In the genomic region with DNA sequence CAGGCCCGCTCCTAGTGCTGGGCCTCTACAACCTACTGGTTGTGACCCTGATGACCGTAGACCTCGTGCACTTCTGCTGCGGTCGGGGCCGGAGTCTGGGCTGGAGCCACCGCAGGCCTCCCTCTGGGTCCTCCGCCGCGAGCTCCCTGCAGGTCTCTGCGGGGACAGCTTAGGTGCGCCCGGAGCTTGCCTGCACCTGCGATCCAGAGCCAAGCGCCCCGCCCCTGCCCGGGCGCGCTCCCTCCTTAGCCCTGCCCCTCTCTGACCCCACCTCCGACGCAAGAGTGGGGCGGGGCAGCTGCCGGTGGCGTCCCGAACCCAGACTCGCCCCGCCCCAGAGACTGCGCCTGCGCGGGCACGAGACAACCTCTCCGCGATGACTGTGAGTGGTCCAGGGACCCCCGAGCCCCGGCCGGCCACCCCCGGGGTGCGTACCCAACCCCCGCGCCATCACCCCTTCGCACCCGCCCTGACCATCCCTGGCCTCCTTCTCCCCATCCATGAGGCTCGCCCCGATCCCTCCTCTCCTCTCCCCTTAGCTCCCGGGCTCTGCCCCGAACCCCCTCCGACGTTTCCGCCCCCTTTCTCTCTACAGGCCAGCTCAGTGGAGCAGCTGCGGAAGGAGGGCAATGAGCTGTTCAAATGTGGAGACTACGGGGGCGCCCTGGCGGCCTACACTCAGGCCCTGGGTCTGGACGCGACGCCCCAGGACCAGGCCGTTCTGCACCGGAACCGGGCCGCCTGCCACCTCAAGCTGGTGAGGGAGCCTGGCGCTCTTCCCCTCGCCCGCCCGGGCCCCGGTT, we compare ENCODE assay signal across 8 cellular contexts. TPM values are rescaled to one million over a fixed set of nuclear protein-coding genes. Genes with fewer than 3 reads are reported as not detected.
DNase-seq lines count a peak whose midpoint lies in the region; ATAC-seq and TF ChIP-seq lines count a peak whose summit lies in the region.

TSS of gene UNC45A (plus strand) at position 337 of the 803 bp plus-strand sequence. CDS start at position 377, 40 bp downstream.

- TF ChIP-seq CTCF in DOHH2 (IDR thresholded peaks at IDR 0.05; ENCODE audit: low read depth, low read length, poor library complexity, severe bottlenecking) = peak; percentile 48
- TF ChIP-seq CTCF in GM23338 (conservative IDR thresholded peaks at IDR 0.05; ENCODE audit: low read depth in 2 of 2) = no peak; a peak in 1 of 4 replicates
- no peak for TF ChIP-seq CTCF in fibroblast of mammary gland (conservative IDR thresholded peaks at IDR 0.05; ENCODE audit: control insufficient read depth, insufficient read depth, low read depth, low read length)

- H3K4me1 ChIP-seq in DOHH2 (ENCODE audit: control insufficient read depth, low read length) = peaks cover 54% of the 10 kb centered on the region
- H3K4me1 ChIP-seq in GM23338 (ENCODE audit: insufficient read depth) = peaks cover 23% of the 10 kb centered on the region

- H3K27ac Mint-ChIP-seq in GM23338 = 0 out of 2 replicates have a peak within 1 kb of the TSS, but pooled peaks have one; percentile 42
- peak within 1 kb of the TSS; percentile 92 for H3K27ac Mint-ChIP-seq in activated T-helper 17 cell treated with anti-CD3 and anti-CD28 coated beads, Interleukin-2, amount 50 U/mL, for 72 hours
- peak within 1 kb of the TSS; percentile 90 to 99 for H3K27ac Mint-ChIP-seq in natural killer cell treated with Interleukin-12 subunit alpha and Interleukin-12 subunit beta and Interleukin-15 and Interleukin-18, amount 100 ng/mL, for 72 hours

- peak within 1 kb of the TSS; percentile 84 for H3K4me3 Mint-ChIP-seq in GM23338
- peak within 1 kb of the TSS; percentile 83 for H3K4me3 Mint-ChIP-seq in activated T-helper 17 cell treated with anti-CD3 and anti-CD28 coated beads, Interleukin-2, amount 50 U/mL, for 72 hours
- peak within 1 kb of the TSS; percentile 84 for H3K4me3 Mint-ChIP-seq in natural killer cell treated with Interleukin-12 subunit alpha and Interleukin-12 subunit beta and Interleukin-15 and Interleukin-18, amount 100 ng/mL, for 72 hours

- H3K79me2 ChIP-seq in DOHH2 (ENCODE audit: control insufficient read depth, low read length) (peaks cover 36% of the 10 kb centered on the region), GM23338 (replicated peaks; ENCODE audit: insufficient read depth) (no peaks in the 10 kb centered on the region; the same call in 1 of the 2 replicates)

- peak; percentile 81 for ATAC-seq in GM23338
- ATAC-seq in activated T-helper 17 cell treated with anti-CD3 and anti-CD28 coated beads, Interleukin-2, amount 50 U/mL, for 72 hours (replicated peaks) = peak; percentile 79
- ATAC-seq in natural killer cell treated with Interleukin-12 subunit alpha and Interleukin-12 subunit beta and Interleukin-15 and Interleukin-18, amount 100 ng/mL, for 72 hours = peak; percentile 87 to 92
- ATAC-seq in stimulated activated naive CD8-positive, alpha-beta T cell treated with anti-CD3 and anti-CD28 coated beads, Interleukin-15, Interleukin-2, amounts not matched to agents 100 U/mL and 50 U/mL, for 24 hours = peak; percentile 80

- peaks cover 29% of the 10 kb centered on the region for H3K4me1 Mint-ChIP-seq in GM23338
- peaks cover 32% of the 10 kb centered on the region for H3K4me1 Mint-ChIP-seq in activated T-helper 17 cell treated with anti-CD3 and anti-CD28 coated beads, Interleukin-2, amount 50 U/mL, for 72 hours
- H3K4me1 Mint-ChIP-seq in natural killer cell treated with Interleukin-12 subunit alpha and Interleukin-12 subunit beta and Interleukin-15 and Interleukin-18, amount 100 ng/mL, for 72 hours (ENCODE audit: low read depth in 2 of 2) = peaks cover 43 to 55% of the 10 kb centered on the region in 2 donors

- H3K4me2 ChIP-seq in DOHH2 (ENCODE audit: low read length) (peak within 1 kb of the TSS; percentile 85), GM23338 (peak within 1 kb of the TSS; percentile 100)

- peaks cover 11% of the 10 kb centered on the region for H3F3A ChIP-seq in DOHH2 (ENCODE audit: control insufficient read depth, insufficient read depth)
- peaks cover 6% of the 10 kb centered on the region; the same call in 1 of the 2 replicates for H3F3A ChIP-seq in GM23338 (replicated peaks; ENCODE audit: low read depth)

- peak; percentile 97 for DNase-seq in GM23338 (ENCODE audit: low spot score)
- DNase-seq in LHCN-M2 (ENCODE audit: low read depth) = peak; percentile 83
- peak; percentile 80 for DNase-seq in RPMI7951 (ENCODE audit: low read depth)
- DNase-seq in fibroblast of mammary gland (ENCODE audit: low read depth) = peak; percentile 78
- peak; percentile 95 for DNase-seq in natural killer cell treated with Interleukin-12 subunit alpha and Interleukin-12 subunit beta and Interleukin-15 and Interleukin-18, amount 100 ng/mL, for 72 hours (ENCODE audit: low spot score)
- DNase-seq in stimulated activated naive CD8-positive, alpha-beta T cell treated with anti-CD3 and anti-CD28 coated beads, Interleukin-15, Interleukin-2, amounts not matched to agents 100 U/mL and 50 U/mL, for 24 hours = peak; percentile 99

- H3K27ac ChIP-seq in DOHH2 (ENCODE audit: low read depth, low read length) (peak within 1 kb of the TSS; percentile 34), GM23338 (ENCODE audit: low read depth) (no peak within 1 kb of the TSS)

- H3K9me2 ChIP-seq in DOHH2 (replicated peaks; ENCODE audit: control insufficient read depth, low read length) = no peaks in the 10 kb centered on the region
- H3K9me2 ChIP-seq in GM23338 (ENCODE audit: insufficient read depth) = no peaks in the 10 kb centered on the region

- H3K4me3 ChIP-seq in DOHH2 (ENCODE audit: low read length) = peak within 1 kb of the TSS; percentile 90
- H3K4me3 ChIP-seq in GM23338 = peak within 1 kb of the TSS; percentile 90
- H3K4me3 ChIP-seq in fibroblast of mammary gland (ENCODE audit: control insufficient read depth, low read depth, low read length) = peak within 1 kb of the TSS; percentile 77

- H3K36me3 ChIP-seq in DOHH2 (ENCODE audit: control insufficient read depth, low read length) (peaks cover 52% of the 10 kb centered on the region), GM23338 (ENCODE audit: insufficient read depth) (peaks cover 14% of the 10 kb centered on the region; the same call in 1 of the 2 replicates)

- H3K9me3 Mint-ChIP-seq in GM23338 = no peaks in the 10 kb centered on the region
- H3K9me3 Mint-ChIP-seq in activated T-helper 17 cell treated with anti-CD3 and anti-CD28 coated beads, Interleukin-2, amount 50 U/mL, for 72 hours = no peaks in the 10 kb centered on the region
- H3K9me3 Mint-ChIP-seq in natural killer cell treated with Interleukin-12 subunit alpha and Interleukin-12 subunit beta and Interleukin-15 and Interleukin-18, amount 100 ng/mL, for 72 hours = no peaks in the 10 kb centered on the region

- H3K27me3 ChIP-seq in DOHH2 (ENCODE audit: control insufficient read depth, low read length) (no peaks in the 10 kb centered on the region), GM23338 (ENCODE audit: insufficient read depth) (peaks cover 10% of the 10 kb centered on the region; the same call in 1 of the 2 replicates)

- H4K20me1 ChIP-seq in DOHH2 (ENCODE audit: control insufficient read depth, insufficient read depth, low read depth, low read length) (0 out of 2 replicates have a peak, but pooled peaks cover 5% of the 10 kb centered on the region), GM23338 (replicated peaks; ENCODE audit: insufficient read depth) (no peaks in the 10 kb centered on the region; the same call in 1 of the 2 replicates)

- H2AFZ ChIP-seq in GM23338 = peak within 1 kb of the TSS; percentile 98

- H3K36me3 Mint-ChIP-seq in GM23338 (ENCODE audit: low read depth) = peaks cover 19% of the 10 kb centered on the region
- peaks cover 54% of the 10 kb centered on the region for H3K36me3 Mint-ChIP-seq in activated T-helper 17 cell treated with anti-CD3 and anti-CD28 coated beads, Interleukin-2, amount 50 U/mL, for 72 hours (ENCODE audit: low read depth)
- H3K36me3 Mint-ChIP-seq in natural killer cell treated with Interleukin-12 subunit alpha and Interleukin-12 subunit beta and Interleukin-15 and Interleukin-18, amount 100 ng/mL, for 72 hours = no peaks in the 10 kb centered on the region

- peaks cover 18% of the 10 kb centered on the region for H3K27me3 Mint-ChIP-seq in GM23338 (ENCODE audit: insufficient read depth, low read depth, poor library complexity)
- no peaks in the 10 kb centered on the region for H3K27me3 Mint-ChIP-seq in activated T-helper 17 cell treated with anti-CD3 and anti-CD28 coated beads, Interleukin-2, amount 50 U/mL, for 72 hours
- H3K27me3 Mint-ChIP-seq in natural killer cell treated with Interleukin-12 subunit alpha and Interleukin-12 subunit beta and Interleukin-15 and Interleukin-18, amount 100 ng/mL, for 72 hours = no peaks in the 10 kb centered on the region

- H3K9me3 ChIP-seq in DOHH2 (ENCODE audit: control insufficient read depth, insufficient read depth, low read length) = no peaks in the 10 kb centered on the region

TF ChIP-seq in GM23338, 12 proteins besides CTCF, POLR2A, EP300 and RAD21 (continues in another document):
- TF ChIP-seq EZH2phosphoT487 (IDR thresholded peaks at IDR 0.05; ENCODE audit: unreplicated experiment) = no peak

RNA-seq across cellular contexts. Expression of gene UNC45A, which starts in this region (rescaled TPM):
- 86.8 and 87.5 TPM in 2 replicates for total RNA-seq in GM23338 (2014; rRNA removed; shearing (Covaris generic))
- 35.9 and 40.2 TPM in 2 replicates for polyA plus RNA-seq in GM23338 (2016; fragmentation: Nextera tagmentation; extraction: Ambion mirVana)
- total RNA-seq in LHCN-M2 (2014; rRNA removed) = 73.0 and 82.8 TPM in 2 replicates
- 81.3 TPM for polyA plus RNA-seq in LHCN-M2 (2012)
- 67.2 and 74.3 TPM in 2 replicates for total RNA-seq in RPMI7951 (2014; rRNA removed; shearing (Covaris generic))
- total RNA-seq in activated T-helper 17 cell treated with anti-CD3 and anti-CD28 coated beads, Interleukin-2, amount 50 U/mL, for 72 hours = 100 to 1,000 TPM; 101 to 103 TPM
- 10 to 100 TPM; 81.9 to 95.3 TPM for total RNA-seq in natural killer cell treated with Interleukin-12 subunit alpha and Interleukin-12 subunit beta and Interleukin-15 and Interleukin-18, amount 100 ng/mL, for 72 hours

Comparison
In these comparisons a context has a peak if more than half of its experiments do, and no peak if none do; other contexts are left out.
1. H3K27ac Mint-ChIP-seq: peak in every context shown above with its lines; median percentile 94 in natural killer cell treated with Interleukin-12 subunit alpha and Interleukin-12 subunit beta and Interleukin-15 and Interleukin-18, amount 100 ng/mL, for 72 hours; 92 in activated T-helper 17 cell treated with anti-CD3 and anti-CD28 coated beads, Interleukin-2, amount 50 U/mL, for 72 hours; 42 in GM23338.